ENCODE assay signal across 1 cellular context in the genomic region with DNA sequence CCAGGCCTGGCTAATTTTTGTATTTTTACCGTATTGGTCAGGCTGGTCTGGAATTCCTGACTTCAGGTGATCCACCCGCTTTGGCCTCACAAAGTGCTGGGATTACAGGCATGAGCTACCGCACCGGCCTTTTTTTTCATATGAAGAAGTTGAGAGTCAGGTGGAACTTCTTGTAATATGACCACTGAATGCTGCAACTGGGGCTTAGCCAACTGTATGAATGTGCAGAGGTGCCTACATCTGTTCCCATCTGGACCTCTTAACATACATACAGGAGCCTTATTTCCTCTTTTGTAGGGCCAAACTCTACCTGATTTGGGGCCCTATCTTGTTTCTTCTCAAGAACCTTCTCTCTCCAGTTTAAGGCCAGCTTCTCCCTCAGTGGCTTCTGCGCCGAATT.
TF ChIP-seq lines count a peak whose summit lies in the region.

No MANE protein-coding gene starts in this region.

TF ChIP-seq in K562, 482 proteins besides CTCF, POLR2A, EP300 and RAD21 (continued from another document):
- no peak for TF ChIP-seq TSHZ1 (CRISPR knock-in tag; IDR thresholded peaks at IDR 0.05)
- TF ChIP-seq SIN3A (IDR thresholded peaks at IDR 0.05; ENCODE audit: borderline replicate concordance in 2 of 2, control insufficient read depth in 1 of 2, low read depth in 2 of 2, low read length in 2 of 2), result no peak
- TF ChIP-seq SMAD2 (IDR thresholded peaks at IDR 0.05; ENCODE audit: low read depth, low read length), result no peak
